In genomic region chr10:97096327-97097153, GRCh38 we compare ENCODE assay signal across 11 cellular contexts.
DNase-seq lines count a peak whose midpoint lies in the region; ATAC-seq and TF ChIP-seq lines count a peak whose summit lies in the region.
"Had no signal": no experiment of that assay in that cellular context is flagged by ENCODE, and none has a peak within 500 bp of the region (broad histone marks: within the 10 kb centered on the region; RNA-seq: fewer than 3 reads in every experiment).

No MANE protein-coding gene starts in this region.

- no peak overlapping the region for H2BK12ac ChIP-seq in trophoblast cell (ENCODE audit: low read length)

- no peak overlapping the region for H3K4me3 ChIP-seq in CD4-positive, alpha-beta memory T cell (ENCODE audit: low read length in 2 of 2)
- no peak overlapping the region for H3K4me3 ChIP-seq in trophoblast cell (ENCODE audit: low read depth, low read length)

- ATAC-seq in GM18517 (IDR thresholded peaks at IDR 0.05; ENCODE audit: unreplicated experiment) (no peak), GM18870 (IDR thresholded peaks at IDR 0.05; ENCODE audit: unreplicated experiment) (no peak)

- WGBS in trophoblast cell (ENCODE audit: extremely low coverage, insufficient coverage, insufficient read length): no CpG with 5 or more reads among the region's 26 CpGs

- no peaks in the 10 kb centered on the region for H3K36me3 ChIP-seq in CD4-positive, alpha-beta memory T cell (ENCODE audit: insufficient read depth, low read length)
- peaks cover 73% of the 10 kb centered on the region for H3K36me3 ChIP-seq in KOPT-K1 (ENCODE audit: insufficient read depth, low read length)
- no peaks in the 10 kb centered on the region for H3K36me3 ChIP-seq in trophoblast cell (ENCODE audit: control insufficient read depth in 1 of 2, insufficient read depth in 2 of 2, low read length in 2 of 2)

- H3K18ac ChIP-seq in trophoblast cell (ENCODE audit: low read length): no peak overlapping the region

- H3K27ac ChIP-seq in CD4-positive, alpha-beta memory T cell (ENCODE audit: low read depth, low read length): no peak overlapping the region
- peak overlapping the region; percentile 38 for H3K27ac ChIP-seq in KOPT-K1 (ENCODE audit: low read depth, low read length, poor library complexity, severe bottlenecking)
- H3K27ac ChIP-seq in trophoblast cell (ENCODE audit: low read depth, low read length): no peak overlapping the region

- DNase-seq in CD4-positive, alpha-beta memory T cell: peak in 3 of 5 donors; percentile 6 to 20 (median 6)
- DNase-seq in astrocyte of the hippocampus (ENCODE audit: low read depth, low spot score): peak; percentile 16
- DNase-seq in trophoblast cell: no peak
- DNase-seq in HFFc6: no peak
- DNase-seq: activated CD4-positive, CD25-positive, alpha-beta regulatory T cell; COR-L47; NCI-H1417 treated with DMSO at 0.1 percent for 48 hours had no signal

- POLR2A ChIA-PET in CD4-positive, alpha-beta memory T cell (lab: Charles Lee; ENCODE audit: partially characterized antibody): no interaction called here

- peak overlapping the region in 7 of 8 donors; percentile 51 to 80 (median 66) for H3K4me3 Mint-ChIP-seq in CD4-positive, alpha-beta memory T cell
- peak overlapping the region; percentile 48 to 62 (median 56) for H3K4me3 Mint-ChIP-seq in nephron
- no peak overlapping the region for H3K4me3 Mint-ChIP-seq in HFFc6

- no peak overlapping the region for H2AFZ ChIP-seq in trophoblast cell (ENCODE audit: insufficient read depth, low read length, poor library complexity)

- no peak overlapping the region for H4K8ac ChIP-seq in trophoblast cell (ENCODE audit: low read depth, low read length)

- no peaks in the 10 kb centered on the region for H3K36me3 Mint-ChIP-seq in CD4-positive, alpha-beta memory T cell
- H3K36me3 Mint-ChIP-seq in nephron (ENCODE audit: low read depth): no peaks in the 10 kb centered on the region
- H3K36me3 Mint-ChIP-seq in HFFc6 (ENCODE audit: low read depth): no peaks in the 10 kb centered on the region

- no peak overlapping the region for H4K12ac ChIP-seq in trophoblast cell (ENCODE audit: low read depth, low read length)

- H3K23ac ChIP-seq in trophoblast cell (ENCODE audit: low read length): no peak overlapping the region

- H3K4me1 Mint-ChIP-seq in CD4-positive, alpha-beta memory T cell: peaks cover 3 to 26% (median 14%) of the 10 kb centered on the region in 4 donors
- H3K4me1 Mint-ChIP-seq in nephron: peaks cover 30% of the 10 kb centered on the region
- H3K4me1 Mint-ChIP-seq in HFFc6 (ENCODE audit: low read depth): no peaks in the 10 kb centered on the region

- no peak overlapping the region for H2BK120ac ChIP-seq in trophoblast cell (ENCODE audit: insufficient read depth, low read length, poor library complexity)

- peaks cover 8% of the 10 kb centered on the region for H3K4me1 ChIP-seq in CD4-positive, alpha-beta memory T cell (ENCODE audit: insufficient read depth, low read length)
- no peaks in the 10 kb centered on the region for H3K4me1 ChIP-seq in trophoblast cell (ENCODE audit: control insufficient read depth in 1 of 2, insufficient read depth in 2 of 2, low read length in 2 of 2)

- intact Hi-C loops in CD4-positive, alpha-beta memory T cell (cut with micrococcal nuclease): no loop called here

- TF ChIP-seq CTCF in nephron (IDR thresholded peaks at IDR 0.05; ENCODE audit: unreplicated experiment in 3 of 3): no peak
- TF ChIP-seq CTCF in HFFc6 (IDR thresholded peaks at IDR 0.05): no peak

- CTCF ChIA-PET in CD4-positive, alpha-beta memory T cell (lab: Charles Lee; ENCODE audit: partially characterized antibody): interaction anchor here (1.6 kb wide), 1 partner anchor 23 kb away, joined by 4 read pairs; no protein-coding TSS in a partner anchor

- H3K9ac ChIP-seq in trophoblast cell (ENCODE audit: low read length): no peak overlapping the region

- H2BK5ac ChIP-seq in trophoblast cell (ENCODE audit: low read depth, low read length, poor library complexity): no peak overlapping the region

- no peaks in the 10 kb centered on the region for H3K79me2 ChIP-seq in trophoblast cell (ENCODE audit: control insufficient read depth, insufficient read depth, low read length, poor library complexity)

- peaks cover 10 to 14% of the 10 kb centered on the region in 2 donors for H3K27me3 Mint-ChIP-seq in CD4-positive, alpha-beta memory T cell
- H3K27me3 Mint-ChIP-seq in nephron (ENCODE audit: low read depth) (peaks cover 29% of the 10 kb centered on the region), HFFc6 (ENCODE audit: insufficient read depth) (peaks cover 74% of the 10 kb centered on the region)

- peak overlapping the region in 4 of 7 donors; percentile 1 to 64 (median 29) for H3K27ac Mint-ChIP-seq in CD4-positive, alpha-beta memory T cell
- H3K27ac Mint-ChIP-seq in nephron (peak overlapping the region; percentile 63 to 76 (median 71)), HFFc6 (no peak overlapping the region)

- H2AK5ac ChIP-seq in trophoblast cell (ENCODE audit: low read length): no peak overlapping the region

- no peak overlapping the region for H3K14ac ChIP-seq in trophoblast cell (ENCODE audit: low read length)

- H4K91ac ChIP-seq in trophoblast cell (ENCODE audit: low read depth, low read length): no peak overlapping the region

- H3K9me3 Mint-ChIP-seq in CD4-positive, alpha-beta memory T cell: peaks cover 0 to 4% (median 0%) of the 10 kb centered on the region in 8 donors
- H3K9me3 Mint-ChIP-seq in nephron (no peaks in the 10 kb centered on the region), HFFc6 (no peaks in the 10 kb centered on the region)

- H3K4ac ChIP-seq in trophoblast cell (ENCODE audit: low read depth, low read length): no peak overlapping the region

- H3K27me3 ChIP-seq in CD4-positive, alpha-beta memory T cell (ENCODE audit: insufficient read depth, low read length): no peaks in the 10 kb centered on the region
- no peaks in the 10 kb centered on the region for H3K27me3 ChIP-seq in trophoblast cell (ENCODE audit: insufficient read depth, low read length)

- no peaks in the 10 kb centered on the region for H3K9me3 ChIP-seq in CD4-positive, alpha-beta memory T cell (ENCODE audit: control insufficient read depth in 1 of 2, low read length in 2 of 2)
- H3K9me3 ChIP-seq in KOPT-K1 (ENCODE audit: insufficient read depth, low read length, poor library complexity, severe bottlenecking) (no peaks in the 10 kb centered on the region), trophoblast cell (ENCODE audit: insufficient read depth, low read depth, low read length) (no peaks in the 10 kb centered on the region)

- no peak overlapping the region for H3K4me2 ChIP-seq in trophoblast cell (ENCODE audit: low read length)

- no peaks in the 10 kb centered on the region for H3K79me1 ChIP-seq in trophoblast cell (ENCODE audit: low read length)

Comparison
In these comparisons a context has a peak if more than half of its experiments do, and no peak if none do; other contexts are left out.
1. DNase-seq: peak in CD4-positive, alpha-beta memory T cell (3 of 5) and astrocyte of the hippocampus (single experiment); none in trophoblast cell (0 of 2) and HFFc6 (single experiment).